In the genomic region with DNA sequence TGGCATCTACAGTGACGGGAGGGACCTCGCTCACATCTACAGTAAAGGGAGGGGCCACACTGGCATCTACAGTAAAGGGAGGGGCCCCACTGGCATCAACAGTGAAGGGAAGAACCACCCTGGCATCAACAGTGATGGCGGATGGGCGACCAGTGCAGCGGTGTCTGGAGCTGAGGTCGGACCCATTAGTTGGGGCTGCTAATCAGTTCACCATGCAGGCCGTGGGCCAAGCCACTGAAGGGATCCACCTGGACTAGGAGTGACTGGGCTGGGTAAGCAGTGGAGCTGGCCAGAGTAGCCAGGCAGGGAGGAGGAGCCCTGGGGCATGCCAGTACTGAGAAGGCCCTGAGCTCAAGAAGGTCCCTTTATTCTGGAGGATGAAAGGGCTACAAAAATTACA, we compare ENCODE assay signal across 15 cellular contexts. TPM values are rescaled to one million over a fixed set of nuclear protein-coding genes. Genes with fewer than 3 reads are reported as not detected.
"Had no signal": no experiment of that assay in that cellular context is flagged by ENCODE, and none has a peak within 500 bp of the region (broad histone marks: within the 10 kb centered on the region; RNA-seq: fewer than 3 reads in every experiment).

No MANE protein-coding gene starts in this region.

RNA-seq across cellular contexts. Expression of gene TMEM191B, which starts 23.4 kb away (rescaled TPM):
- total RNA-seq: activated CD4-positive, alpha-beta T cell treated with anti-CD3 and anti-CD28 coated beads, Interleukin-2, amount 10 ng/mL, durations not matched to agents 24 days and 14 days; T-helper 1 cell treated with Interleukin-12 subunit alpha and Interleukin-12 subunit beta and Interleukin-4 antibody, amounts not matched to agents 30 ng/mL and 1 ng/mL, for 36 hours; T-helper 2 cell treated with Interferon-gamma antibody and Interleukin-4, amounts not matched to agents 100 ng/mL and 5 ng/mL, for 36 hours had no signal

RNA-seq across cellular contexts. Expression of gene GGTLC3, which starts 33.1 kb away (rescaled TPM):
- total RNA-seq: activated B cell treated with CpG ODN at 0.5 μM for 24 hours; activated CD4-positive, alpha-beta memory T cell treated with anti-CD3 and anti-CD28 coated beads for 36 hours; activated CD4-positive, alpha-beta memory T cell treated with anti-CD3 and anti-CD28 coated beads, Interleukin-2, amount 10 ng/mL, durations not matched to agents 7 days and 5 days; activated CD4-positive, alpha-beta T cell treated with anti-CD3 and anti-CD28 coated beads for 36 hours; activated CD4-positive, alpha-beta T cell treated with anti-CD3 and anti-CD28 coated beads, Interleukin-2, amount 10 ng/mL, durations not matched to agents 24 days and 14 days; activated CD4-positive, alpha-beta T cell treated with anti-CD3 and anti-CD28 coated beads, Interleukin-2, amount 10 ng/mL, durations not matched to agents 7 days and 5 days; activated CD8-positive, alpha-beta memory T cell treated with anti-CD3 and anti-CD28 coated beads for 36 hours; activated CD8-positive, alpha-beta memory T cell treated with anti-CD3 and anti-CD28 coated beads, Interleukin-2, amount 10 ng/mL, durations not matched to agents 7 days and 5 days; activated CD8-positive, alpha-beta T cell treated with anti-CD3 and anti-CD28 coated beads for 36 hours; activated CD8-positive, alpha-beta T cell treated with anti-CD3 and anti-CD28 coated beads, Interleukin-2, amount 10 ng/mL, durations not matched to agents 7 days and 5 days; T-cell; T-helper 1 cell treated with Interleukin-12 subunit alpha and Interleukin-12 subunit beta and Interleukin-4 antibody, amounts not matched to agents 30 ng/mL and 1 ng/mL, for 36 hours; T-helper 17 cell; T-helper 2 cell treated with Interferon-gamma antibody and Interleukin-4, amounts not matched to agents 100 ng/mL and 5 ng/mL, for 36 hours; WTC11 had no signal
